ENCODE assay signal across 30 cellular contexts in the genomic region with DNA sequence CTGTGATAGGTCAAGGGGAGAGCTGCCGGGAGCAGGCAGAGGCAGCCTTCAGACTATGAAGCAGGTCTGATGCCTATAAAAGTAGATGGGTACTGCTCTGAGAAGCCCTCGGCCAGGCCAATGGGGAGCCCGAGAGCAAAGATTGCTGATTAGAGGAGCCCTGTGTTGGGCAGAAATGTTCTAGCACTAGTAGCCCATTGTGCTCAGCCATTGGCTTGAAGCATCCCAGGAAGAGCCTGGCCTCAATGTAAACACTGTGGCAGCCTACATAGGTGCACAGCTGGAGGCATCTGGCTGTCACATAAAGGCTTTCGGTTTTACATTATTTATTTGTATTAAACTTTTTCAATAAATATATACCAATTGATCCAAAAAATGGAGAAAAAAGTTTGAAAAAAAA.
"Had no signal": no experiment of that assay in that cellular context is flagged by ENCODE, and none has a peak within 500 bp of the region (broad histone marks: within the 10 kb centered on the region; RNA-seq: fewer than 3 reads in every experiment).

No MANE protein-coding gene starts in this region.

- H3K4me1 ChIP-seq: breast epithelium had no signal

- DNase-seq: activated CD4-positive, alpha-beta memory T cell treated with anti-CD3 and anti-CD28 coated beads for 36 hours; activated CD4-positive, alpha-beta T cell treated with anti-CD3 and anti-CD28 coated beads for 36 hours; activated CD4-positive, alpha-beta T cell treated with anti-CD3 and anti-CD28 coated beads, Interleukin-2, amount 10 ng/mL, durations not matched to agents 24 days and 14 days; activated CD4-positive, CD25-positive, alpha-beta regulatory T cell; activated CD4-positive, CD25-positive, alpha-beta regulatory T cell treated with anti-CD3 and anti-CD28 coated beads, Interleukin-2, amount 50 U/mL, for 72 hours; activated CD8-positive, alpha-beta memory T cell treated with anti-CD3 and anti-CD28 coated beads, Interleukin-2, amount 10 ng/mL, durations not matched to agents 7 days and 5 days; activated CD8-positive, alpha-beta memory T cell treated with anti-CD3 and anti-CD28 coated beads, Interleukin-2, amount 50 U/mL, for 4 hours; activated CD8-positive, alpha-beta T cell treated with anti-CD3 and anti-CD28 coated beads, Interleukin-2, amount 10 ng/mL, durations not matched to agents 7 days and 5 days; activated gamma-delta T cell; activated naive CD4-positive, alpha-beta T cell; activated naive CD4-positive, alpha-beta T cell treated with anti-CD3 and anti-CD28 coated beads, Interleukin-2, amount 10 ng/mL, durations not matched to agents 7 days and 5 days; activated naive CD8-positive, alpha-beta T cell treated with anti-CD3 and anti-CD28 coated beads, Interleukin-2, amount 10 ng/mL, durations not matched to agents 7 days and 5 days; activated T-cell treated with anti-CD3 and anti-CD28 coated beads, Interleukin-2, amount 50 U/mL, for 1 hour; activated T-cell treated with anti-CD3 and anti-CD28 coated beads, Interleukin-2, amount 50 U/mL, for 48 hours; central memory CD4-positive, alpha-beta T cell; dorsolateral prefrontal cortex; effector memory CD4-positive, alpha-beta T cell; endodermal cell; foreskin fibroblast; head of caudate nucleus; T-helper 2 cell; WERI-Rb-1 had no signal

- H3K27ac ChIP-seq: ascending aorta, breast epithelium, cardiac muscle cell, coronary artery, dorsolateral prefrontal cortex, WERI-Rb-1 had no signal

- H3K36me3 ChIP-seq: ascending aorta, breast epithelium, cardiac muscle cell had no signal

- H3K27me3 Mint-ChIP-seq: activated naive CD4-positive, alpha-beta T cell treated with anti-CD3 and anti-CD28 coated beads, Interleukin-2, amount 10 ng/mL, durations not matched to agents 7 days and 5 days had no signal

- H3K4me3 ChIP-seq: ascending aorta, breast epithelium, cardiac muscle cell, coronary artery, dorsolateral prefrontal cortex had no signal

- ATAC-seq: activated CD4-positive, alpha-beta T cell treated with anti-CD3 and anti-CD28 coated beads for 36 hours; activated CD8-positive, alpha-beta memory T cell treated with anti-CD3 and anti-CD28 coated beads, Interleukin-2, amount 10 ng/mL, durations not matched to agents 7 days and 5 days; activated CD8-positive, alpha-beta T cell treated with anti-CD3 and anti-CD28 coated beads, Interleukin-2, amount 10 ng/mL, durations not matched to agents 7 days and 5 days; activated naive CD4-positive, alpha-beta T cell treated with anti-CD3 and anti-CD28 coated beads, Interleukin-2, amount 50 U/mL, for 72 hours; esophagus mucosa had no signal

- H3K4me3 Mint-ChIP-seq: activated CD4-positive, alpha-beta memory T cell treated with anti-CD3 and anti-CD28 coated beads for 36 hours; activated CD4-positive, alpha-beta T cell treated with anti-CD3 and anti-CD28 coated beads for 36 hours; activated CD4-positive, alpha-beta T cell treated with anti-CD3 and anti-CD28 coated beads, Interleukin-2, amount 10 ng/mL, durations not matched to agents 24 days and 14 days; activated CD8-positive, alpha-beta memory T cell treated with anti-CD3 and anti-CD28 coated beads, Interleukin-2, amount 10 ng/mL, durations not matched to agents 7 days and 5 days; activated CD8-positive, alpha-beta T cell treated with anti-CD3 and anti-CD28 coated beads, Interleukin-2, amount 10 ng/mL, durations not matched to agents 7 days and 5 days; activated naive CD4-positive, alpha-beta T cell treated with anti-CD3 and anti-CD28 coated beads, Interleukin-2, amount 10 ng/mL, durations not matched to agents 7 days and 5 days; activated naive CD8-positive, alpha-beta T cell treated with anti-CD3 and anti-CD28 coated beads, Interleukin-2, amount 10 ng/mL, durations not matched to agents 7 days and 5 days; brain; dendritic cell treated with granulocyte-macrophage colony-stimulating factor and Interleukin-4, amounts not matched to agents 40 ng/mL and 50 ng/mL, for 4 days; endodermal cell had no signal

- H3K27ac Mint-ChIP-seq: activated CD4-positive, alpha-beta memory T cell treated with anti-CD3 and anti-CD28 coated beads for 36 hours; activated CD4-positive, alpha-beta T cell treated with anti-CD3 and anti-CD28 coated beads for 36 hours; activated CD4-positive, alpha-beta T cell treated with anti-CD3 and anti-CD28 coated beads, Interleukin-2, amount 10 ng/mL, durations not matched to agents 24 days and 14 days; activated CD8-positive, alpha-beta memory T cell treated with anti-CD3 and anti-CD28 coated beads, Interleukin-2, amount 10 ng/mL, durations not matched to agents 7 days and 5 days; activated CD8-positive, alpha-beta T cell treated with anti-CD3 and anti-CD28 coated beads, Interleukin-2, amount 10 ng/mL, durations not matched to agents 7 days and 5 days; activated naive CD4-positive, alpha-beta T cell treated with anti-CD3 and anti-CD28 coated beads, Interleukin-2, amount 10 ng/mL, durations not matched to agents 7 days and 5 days; activated naive CD4-positive, alpha-beta T cell treated with anti-CD3 and anti-CD28 coated beads, Interleukin-2, amount 50 U/mL, for 72 hours; activated naive CD8-positive, alpha-beta T cell treated with anti-CD3 and anti-CD28 coated beads, Interleukin-2, amount 10 ng/mL, durations not matched to agents 7 days and 5 days; brain; dendritic cell treated with granulocyte-macrophage colony-stimulating factor and Interleukin-4, amounts not matched to agents 40 ng/mL and 50 ng/mL, for 4 days; endodermal cell had no signal

- H3K9me3 Mint-ChIP-seq: activated CD4-positive, alpha-beta memory T cell treated with anti-CD3 and anti-CD28 coated beads for 36 hours; activated CD4-positive, alpha-beta T cell treated with anti-CD3 and anti-CD28 coated beads, Interleukin-2, amount 10 ng/mL, durations not matched to agents 24 days and 14 days; activated naive CD4-positive, alpha-beta T cell treated with anti-CD3 and anti-CD28 coated beads, Interleukin-2, amount 10 ng/mL, durations not matched to agents 7 days and 5 days; activated naive CD4-positive, alpha-beta T cell treated with anti-CD3 and anti-CD28 coated beads, Interleukin-2, amount 50 U/mL, for 72 hours; activated naive CD8-positive, alpha-beta T cell treated with anti-CD3 and anti-CD28 coated beads, Interleukin-2, amount 10 ng/mL, durations not matched to agents 7 days and 5 days; brain; dendritic cell treated with granulocyte-macrophage colony-stimulating factor and Interleukin-4, amounts not matched to agents 40 ng/mL and 50 ng/mL, for 4 days; endodermal cell had no signal

- H3K4me1 Mint-ChIP-seq: activated CD4-positive, alpha-beta T cell treated with anti-CD3 and anti-CD28 coated beads for 36 hours; activated CD4-positive, alpha-beta T cell treated with anti-CD3 and anti-CD28 coated beads, Interleukin-2, amount 10 ng/mL, durations not matched to agents 24 days and 14 days; activated CD8-positive, alpha-beta memory T cell treated with anti-CD3 and anti-CD28 coated beads, Interleukin-2, amount 10 ng/mL, durations not matched to agents 7 days and 5 days; activated naive CD4-positive, alpha-beta T cell treated with anti-CD3 and anti-CD28 coated beads, Interleukin-2, amount 10 ng/mL, durations not matched to agents 7 days and 5 days; activated naive CD8-positive, alpha-beta T cell treated with anti-CD3 and anti-CD28 coated beads, Interleukin-2, amount 10 ng/mL, durations not matched to agents 7 days and 5 days had no signal

- H3K9me3 ChIP-seq: ascending aorta, breast epithelium had no signal

- H3K36me3 Mint-ChIP-seq: activated CD4-positive, alpha-beta memory T cell treated with anti-CD3 and anti-CD28 coated beads for 36 hours; activated CD8-positive, alpha-beta memory T cell treated with anti-CD3 and anti-CD28 coated beads, Interleukin-2, amount 10 ng/mL, durations not matched to agents 7 days and 5 days; activated naive CD4-positive, alpha-beta T cell treated with anti-CD3 and anti-CD28 coated beads, Interleukin-2, amount 10 ng/mL, durations not matched to agents 7 days and 5 days; activated naive CD4-positive, alpha-beta T cell treated with anti-CD3 and anti-CD28 coated beads, Interleukin-2, amount 50 U/mL, for 72 hours; activated naive CD8-positive, alpha-beta T cell treated with anti-CD3 and anti-CD28 coated beads, Interleukin-2, amount 10 ng/mL, durations not matched to agents 7 days and 5 days had no signal

- H3K27me3 ChIP-seq: ascending aorta, breast epithelium, cardiac muscle cell, dorsolateral prefrontal cortex had no signal
